In the genomic region with DNA sequence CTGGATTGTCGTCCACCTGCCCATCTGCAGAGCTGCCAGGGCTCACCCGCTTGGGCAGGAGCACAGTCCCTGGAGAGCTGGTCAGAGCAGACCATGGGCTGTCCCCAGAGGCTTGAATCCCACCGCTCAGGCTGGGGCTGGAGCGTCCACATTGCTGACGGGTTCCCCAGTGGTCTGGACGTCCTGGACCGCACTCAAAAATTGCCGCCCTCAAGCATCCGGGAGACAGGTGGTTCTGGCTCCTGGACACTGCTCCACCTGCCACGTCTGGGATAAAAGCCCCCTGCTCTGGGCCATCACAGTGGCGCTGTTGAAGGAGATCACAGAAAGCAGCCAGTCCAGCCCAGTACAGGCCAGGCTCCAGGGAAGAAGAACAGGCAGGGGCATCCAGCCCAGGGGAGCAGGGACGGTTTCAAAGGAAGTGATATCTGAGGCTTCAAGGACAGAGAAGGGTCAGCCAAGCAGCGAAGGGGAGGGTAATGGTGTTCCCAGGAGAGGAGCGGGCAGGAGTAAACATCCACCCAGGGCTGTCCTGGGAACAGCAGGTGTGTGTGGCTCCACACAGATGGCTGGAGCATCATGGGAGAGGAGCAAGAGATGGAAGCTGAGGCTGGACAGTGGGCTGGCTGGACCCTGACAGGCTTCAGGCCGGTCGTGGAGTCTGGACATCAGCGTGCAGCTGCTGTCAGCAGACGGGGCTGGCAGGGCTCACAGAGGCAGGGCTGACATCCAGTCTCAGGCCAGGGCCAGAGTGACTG, we compare ENCODE assay signal across 17 cellular contexts. TPM values are rescaled to one million over a fixed set of nuclear protein-coding genes. Genes with fewer than 3 reads are reported as not detected.
DNase-seq lines count a peak whose midpoint lies in the region; ATAC-seq lines count a peak whose summit lies in the region.
"Had no signal": no experiment of that assay in that cellular context is flagged by ENCODE, and none has a peak within 500 bp of the region (broad histone marks: within the 10 kb centered on the region; RNA-seq: fewer than 3 reads in every experiment).

No MANE protein-coding gene starts in this region.

- no peaks in the 10 kb centered on the region for H3K9me3 Mint-ChIP-seq in activated T-helper 17 cell treated with anti-CD3 and anti-CD28 coated beads, Interleukin-2, amount 50 U/mL, for 72 hours
- H3K9me3 Mint-ChIP-seq in stimulated activated effector memory CD8-positive, alpha-beta T cell treated with anti-CD3 and anti-CD28 coated beads, Interleukin-12 subunit alpha, Interleukin-12 subunit beta, amount 100 ng/mL, for 72 hours, result no peaks in the 10 kb centered on the region
- H3K9me3 Mint-ChIP-seq in effector memory CD8-positive, alpha-beta T cell, result no peaks in the 10 kb centered on the region
- H3K9me3 Mint-ChIP-seq: activated CD4-positive, alpha-beta memory T cell treated with anti-CD3 and anti-CD28 coated beads, Interleukin-2, amount 10 ng/mL, durations not matched to agents 7 days and 5 days; activated T-helper 2 cell treated with anti-CD3 and anti-CD28 coated beads, Interferon-gamma antibody, Interleukin-2, Interleukin-4, amounts not matched to agents 10 μg/mL and 5 μg/mL and 100 μg/mL, durations not matched to agents 14 hours and 24 hours and 36 hours; CD8-positive, alpha-beta T cell; endodermal cell; stimulated activated naive B cell treated with anti-CD40 and anti-IgM and Interleukin-4, amounts not matched to agents 10 μg/mL and 1 μg/mL and 100 μg/mL, for 72 hours had no signal

- no peak overlapping the region for H3K4me3 Mint-ChIP-seq in activated T-helper 17 cell treated with anti-CD3 and anti-CD28 coated beads, Interleukin-2, amount 50 U/mL, for 72 hours
- no peak overlapping the region for H3K4me3 Mint-ChIP-seq in stimulated activated effector memory CD8-positive, alpha-beta T cell treated with anti-CD3 and anti-CD28 coated beads, Interleukin-12 subunit alpha, Interleukin-12 subunit beta, amount 100 ng/mL, for 72 hours
- H3K4me3 Mint-ChIP-seq in effector memory CD8-positive, alpha-beta T cell, result no peak overlapping the region
- H3K4me3 Mint-ChIP-seq: activated CD4-positive, alpha-beta memory T cell treated with anti-CD3 and anti-CD28 coated beads, Interleukin-2, amount 10 ng/mL, durations not matched to agents 7 days and 5 days; CD8-positive, alpha-beta T cell; endodermal cell; H9; stimulated activated naive B cell treated with anti-CD40 and anti-IgM and Interleukin-4, amounts not matched to agents 10 μg/mL and 1 μg/mL and 100 μg/mL, for 72 hours had no signal

- peak; percentile 59 for DNase-seq in activated effector memory CD4-positive, alpha-beta T cell treated with anti-CD3 and anti-CD28 coated beads, Interleukin-2, amount 50 U/mL, for 16 hours
- no peak for DNase-seq in activated effector memory CD4-positive, alpha-beta T cell treated with Interleukin-2 at 50 U/mL for 16 hours
- DNase-seq in left lobe of liver (ENCODE audit: low spot score) (peak; percentile 88), HCEC 1CT (no peak), G401 (ENCODE audit: low spot score) (no peak)
- no peak for DNase-seq in stimulated activated effector memory CD8-positive, alpha-beta T cell treated with anti-CD3 and anti-CD28 coated beads, Interleukin-12 subunit alpha, Interleukin-12 subunit beta, amount 100 ng/mL, for 72 hours (ENCODE audit: low spot score in 2 of 2)
- no peak for DNase-seq in effector memory CD8-positive, alpha-beta T cell
- DNase-seq: activated CD4-positive, alpha-beta memory T cell treated with anti-CD3 and anti-CD28 coated beads, Interleukin-2, amount 10 ng/mL, durations not matched to agents 7 days and 5 days; amniotic stem cell; CD8-positive, alpha-beta T cell; endodermal cell; H9; hypothalamus; stimulated activated naive B cell treated with anti-CD40 and anti-IgM and Interleukin-4, amounts not matched to agents 10 μg/mL and 1 μg/mL and 100 μg/mL, for 72 hours; upper lobe of left lung had no signal

- in situ Hi-C loops in G401 (cut with HindIII; ENCODE audit: low sequenced_read_pairs), result no loop called here

- peak overlapping the region; percentile 37 for H3K27ac Mint-ChIP-seq in activated T-helper 17 cell treated with anti-CD3 and anti-CD28 coated beads, Interleukin-2, amount 50 U/mL, for 72 hours
- peak overlapping the region; percentile 76 for H3K27ac Mint-ChIP-seq in stimulated activated effector memory CD8-positive, alpha-beta T cell treated with anti-CD3 and anti-CD28 coated beads, Interleukin-12 subunit alpha, Interleukin-12 subunit beta, amount 100 ng/mL, for 72 hours
- H3K27ac Mint-ChIP-seq in effector memory CD8-positive, alpha-beta T cell, result peak overlapping the region in 1 of 2 donors; percentile 2
- H3K27ac Mint-ChIP-seq: activated CD4-positive, alpha-beta memory T cell treated with anti-CD3 and anti-CD28 coated beads, Interleukin-2, amount 10 ng/mL, durations not matched to agents 7 days and 5 days; activated T-helper 2 cell treated with anti-CD3 and anti-CD28 coated beads, Interferon-gamma antibody, Interleukin-2, Interleukin-4, amounts not matched to agents 10 μg/mL and 5 μg/mL and 100 μg/mL, durations not matched to agents 14 hours and 24 hours and 36 hours; CD8-positive, alpha-beta T cell; endodermal cell; H9; stimulated activated naive B cell treated with anti-CD40 and anti-IgM and Interleukin-4, amounts not matched to agents 10 μg/mL and 1 μg/mL and 100 μg/mL, for 72 hours had no signal

- no peaks in the 10 kb centered on the region for H3K36me3 Mint-ChIP-seq in activated T-helper 17 cell treated with anti-CD3 and anti-CD28 coated beads, Interleukin-2, amount 50 U/mL, for 72 hours (ENCODE audit: low read depth)
- no peaks in the 10 kb centered on the region for H3K36me3 Mint-ChIP-seq in stimulated activated effector memory CD8-positive, alpha-beta T cell treated with anti-CD3 and anti-CD28 coated beads, Interleukin-12 subunit alpha, Interleukin-12 subunit beta, amount 100 ng/mL, for 72 hours
- peaks cover 5% of the 10 kb centered on the region for H3K36me3 Mint-ChIP-seq in effector memory CD8-positive, alpha-beta T cell (ENCODE audit: insufficient read depth)
- H3K36me3 Mint-ChIP-seq: CD8-positive, alpha-beta T cell; stimulated activated naive B cell treated with anti-CD40 and anti-IgM and Interleukin-4, amounts not matched to agents 10 μg/mL and 1 μg/mL and 100 μg/mL, for 72 hours had no signal

- no peak for ATAC-seq in activated T-helper 17 cell treated with anti-CD3 and anti-CD28 coated beads, Interleukin-2, amount 50 U/mL, for 72 hours (replicated peaks)
- peak; percentile 64 for ATAC-seq in left lobe of liver
- ATAC-seq in stimulated activated effector memory CD8-positive, alpha-beta T cell treated with anti-CD3 and anti-CD28 coated beads, Interleukin-12 subunit alpha, Interleukin-12 subunit beta, amount 100 ng/mL, for 72 hours, result no peak
- ATAC-seq in effector memory CD8-positive, alpha-beta T cell (replicated peaks), result no peak
- ATAC-seq: CD8-positive, alpha-beta T cell had no signal

- peaks cover 20% of the 10 kb centered on the region for H3K4me1 Mint-ChIP-seq in activated T-helper 17 cell treated with anti-CD3 and anti-CD28 coated beads, Interleukin-2, amount 50 U/mL, for 72 hours
- H3K4me1 Mint-ChIP-seq in stimulated activated effector memory CD8-positive, alpha-beta T cell treated with anti-CD3 and anti-CD28 coated beads, Interleukin-12 subunit alpha, Interleukin-12 subunit beta, amount 100 ng/mL, for 72 hours, result peaks cover 43% of the 10 kb centered on the region
- peaks cover 14 to 22% of the 10 kb centered on the region in 2 donors for H3K4me1 Mint-ChIP-seq in effector memory CD8-positive, alpha-beta T cell (ENCODE audit: low read depth in 2 of 2)

- peaks cover 14% of the 10 kb centered on the region for H3K27me3 Mint-ChIP-seq in activated T-helper 17 cell treated with anti-CD3 and anti-CD28 coated beads, Interleukin-2, amount 50 U/mL, for 72 hours
- H3K27me3 Mint-ChIP-seq in effector memory CD8-positive, alpha-beta T cell, result peaks cover 5 to 10% of the 10 kb centered on the region in 2 donors

RNA-seq across cellular contexts. Expression of a gene that starts 21.9 kb away (rescaled TPM):
- total RNA-seq in activated T-helper 17 cell treated with anti-CD3 and anti-CD28 coated beads, Interleukin-2, amount 50 U/mL, for 72 hours, result 100 to 1,000 TPM in 1 of 2 donors, 10 to 100 TPM in 1; 85.6 to 425 TPM
- 121 TPM for total RNA-seq in left lobe of liver
- total RNA-seq in G401 (2014; rRNA removed; shearing (Covaris generic)), result 293 and 327 TPM in 2 replicates

Comparison
In these comparisons a context has a peak if more than half of its experiments do, and no peak if none do; other contexts are left out.
1. DNase-seq: peak in activated effector memory CD4-positive, alpha-beta T cell treated with anti-CD3 and anti-CD28 coated beads, Interleukin-2, amount 50 U/mL, for 16 hours (single experiment) and left lobe of liver (single experiment); none in activated effector memory CD4-positive, alpha-beta T cell treated with Interleukin-2 at 50 U/mL for 16 hours (single experiment), stimulated activated effector memory CD8-positive, alpha-beta T cell treated with anti-CD3 and anti-CD28 coated beads, Interleukin-12 subunit alpha, Interleukin-12 subunit beta, amount 100 ng/mL, for 72 hours (0 of 2), HCEC 1CT (single experiment), effector memory CD8-positive, alpha-beta T cell (0 of 3) and G401 (single experiment).